ENCODE assay signal across 7 cellular contexts in genomic region chr6:3699231-3699630, GRCh38.
"Had no signal": no experiment of that assay in that cellular context is flagged by ENCODE, and none has a peak within 500 bp of the region (broad histone marks: within the 10 kb centered on the region; RNA-seq: fewer than 3 reads in every experiment).

No MANE protein-coding gene starts in this region.

- H3K4me1 Mint-ChIP-seq: IgD-negative memory B cell had no signal

- H3K9ac ChIP-seq: KMS-11 had no signal

- FAIRE-seq: HepG2, HTR-8/SVneo had no signal

- H3K27ac ChIP-seq: HL-60, KMS-11 had no signal

- DNase-seq: KBM-7, KG1 had no signal

- ATAC-seq: HepG2 had no signal

- H3K4me3 Mint-ChIP-seq: IgD-negative memory B cell had no signal

- H3K4me2 ChIP-seq: KMS-11 had no signal

- H3K27ac Mint-ChIP-seq: IgD-negative memory B cell had no signal
